Comparison of ENCODE assay signal across 9 cellular contexts in genomic region chr7:32586291-32587221, GRCh38.
DNase-seq lines count a peak whose midpoint lies in the region; ATAC-seq and TF ChIP-seq lines count a peak whose summit lies in the region.
"Had no signal": no experiment of that assay in that cellular context is flagged by ENCODE, and none has a peak within 500 bp of the region (broad histone marks: within the 10 kb centered on the region; RNA-seq: fewer than 3 reads in every experiment).

No MANE protein-coding gene starts in this region.

- TF ChIP-seq CTCF in brain microvascular endothelial cell (IDR thresholded peaks at IDR 0.05; ENCODE audit: low read depth, low read length, missing control alignments) (no peak), uterus (IDR thresholded peaks at IDR 0.05) (no peak)

- H3K27ac ChIP-seq in brain microvascular endothelial cell: peak overlapping the region; percentile 87
- H3K27ac ChIP-seq in uterus: peak overlapping the region; percentile 36 to 56

- intact Hi-C loops in Right ventricle myocardium inferior (cut with DNase I): loop anchor here (2.0 kb wide), 1 partner anchor 92 kb away; the partner anchor contains the start of gene AVL9
- intact Hi-C loops in cardiac septum (cut with DNase I): loop anchor here (2.0 kb wide), 1 partner anchor 96 kb away; the partner anchor contains the start of gene LSM5
- intact Hi-C loops in left colon (cut with DNase I, micrococcal nuclease): no loop called here
- intact Hi-C loops in uterus (cut with DNase I; ENCODE audit: low total_unique reads): no loop called here

- ATAC-seq in Right ventricle myocardium inferior (peak; percentile 26), left colon (peak; percentile 10), HG03432 (IDR thresholded peaks at IDR 0.05; ENCODE audit: unreplicated experiment) (no peak)

- H3K4me3 ChIP-seq in brain microvascular endothelial cell (ENCODE audit: low read depth, low read length): no peak overlapping the region
- H3K4me3 ChIP-seq in uterus: no peak overlapping the region

- no peaks in the 10 kb centered on the region for H3K27me3 ChIP-seq in brain microvascular endothelial cell (replicated peaks)
- no peaks in the 10 kb centered on the region for H3K27me3 ChIP-seq in uterus

- H3K9me3 ChIP-seq in uterus: no peaks in the 10 kb centered on the region

- DNase-seq in Right ventricle myocardium inferior (ENCODE audit: missing footprints): no peak
- no peak for DNase-seq in cardiac septum (ENCODE audit: low spot score)
- peak; percentile 96 for DNase-seq in brain microvascular endothelial cell
- DNase-seq in left colon: no peak
- DNase-seq in uterus: peak in 1 of 2 donors; percentile 28
- DNase-seq in NCI-H2196 treated with DMSO at 0.1 percent for 48 hours (lab: John Stamatoyannopoulos, UW; ENCODE audit: unreplicated experiment): no peak
- DNase-seq in NCI-H345 treated with DMSO at 0.1 percent for 48 hours (lab: John Stamatoyannopoulos, UW; ENCODE audit: unreplicated experiment): no peak
- DNase-seq: CD8-positive, alpha-beta memory T cell had no signal

- in situ Hi-C loops in brain microvascular endothelial cell (cut with HindIII; ENCODE audit: low pct_ligation_motif_present, low sequenced_read_pairs): no loop called here

- H3K36me3 ChIP-seq in brain microvascular endothelial cell (replicated peaks) (peaks cover 30% of the 10 kb centered on the region), uterus (no peaks in the 10 kb centered on the region)

- no peaks in the 10 kb centered on the region for H3K4me1 ChIP-seq in uterus

- no peak for TF ChIP-seq POLR2A in uterus (IDR thresholded peaks at IDR 0.05)

Comparison
In these comparisons a context has a peak if more than half of its experiments do, and no peak if none do; other contexts are left out.
1. intact Hi-C loops: an anchor here in Right ventricle myocardium inferior (2.0 kb wide) and cardiac septum (2.0 kb wide); none called in left colon and uterus.